31 cellular contexts compared by ENCODE assay signal in genomic region chr11:75637998-75638397, GRCh38. TPM values are rescaled to one million over a fixed set of nuclear protein-coding genes. Genes with fewer than 3 reads are reported as not detected.
"Had no signal": no experiment of that assay in that cellular context is flagged by ENCODE, and none has a peak within 500 bp of the region (broad histone marks: within the 10 kb centered on the region; RNA-seq: fewer than 3 reads in every experiment).

No MANE protein-coding gene starts in this region.

- DNase-seq: activated CD4-positive, alpha-beta memory T cell treated with anti-CD3 and anti-CD28 coated beads, Interleukin-2, amount 10 ng/mL, durations not matched to agents 7 days and 5 days; activated CD4-positive, alpha-beta T cell treated with anti-CD3 and anti-CD28 coated beads for 1 hour; activated CD4-positive, alpha-beta T cell treated with anti-CD3 and anti-CD28 coated beads for 48 hours; activated CD4-positive, CD25-positive, alpha-beta regulatory T cell; activated CD8-positive, alpha-beta memory T cell treated with anti-CD3 and anti-CD28 coated beads for 24 hours; activated CD8-positive, alpha-beta memory T cell treated with anti-CD3 and anti-CD28 coated beads, Interleukin-2, amount 10 ng/mL, durations not matched to agents 7 days and 5 days; activated CD8-positive, alpha-beta memory T cell treated with anti-CD3 and anti-CD28 coated beads, Interleukin-2, amount 50 U/mL, for 48 hours; activated effector memory CD4-positive, alpha-beta T cell treated with Interleukin-2 at 50 U/mL for 16 hours; activated naive CD4-positive, alpha-beta T cell treated with anti-CD3 and anti-CD28 coated beads, Interleukin-2, amount 10 ng/mL, durations not matched to agents 7 days and 5 days; activated naive CD8-positive, alpha-beta T cell treated with anti-CD3 and anti-CD28 coated beads, Interleukin-2, amount 50 U/mL, for 24 hours; activated T-cell treated with anti-CD3 and anti-CD28 coated beads, Interleukin-2, amount 50 U/mL, for 48 hours; anterior cingulate cortex; Karpas-422; KBM-7; NCI-H1105; NCI-H1417 treated with DMSO at 0.1 percent for 48 hours; NCI-H1930; NCI-H2081 treated with DMSO at 0.1 percent for 48 hours; NCI-H345; NCI-H524 treated with DMSO at 0.1 percent for 48 hours; NCI-H748 treated with DMSO at 0.1 percent for 48 hours; NK-92 treated with Interleukin-12 subunit alpha and Interleukin-12 subunit beta, amount 100 ng/mL, for 24 hours; PC-9; Right ventricle myocardium superior; T-helper 1 cell; T1000; WERI-Rb-1 had no signal

- H2AFZ ChIP-seq: PC-9 had no signal

- H3K4me3 Mint-ChIP-seq: activated CD4-positive, alpha-beta memory T cell treated with anti-CD3 and anti-CD28 coated beads, Interleukin-2, amount 10 ng/mL, durations not matched to agents 7 days and 5 days; activated CD8-positive, alpha-beta memory T cell treated with anti-CD3 and anti-CD28 coated beads, Interleukin-2, amount 10 ng/mL, durations not matched to agents 7 days and 5 days; activated naive CD4-positive, alpha-beta T cell treated with anti-CD3 and anti-CD28 coated beads, Interleukin-2, amount 10 ng/mL, durations not matched to agents 7 days and 5 days; activated naive CD8-positive, alpha-beta T cell; activated naive CD8-positive, alpha-beta T cell treated with anti-CD3 and anti-CD28 coated beads, Interleukin-2, amount 50 U/mL, for 24 hours; central memory CD8-positive, alpha-beta T cell had no signal

- H3K9me3 Mint-ChIP-seq: activated CD4-positive, alpha-beta memory T cell treated with anti-CD3 and anti-CD28 coated beads, Interleukin-2, amount 10 ng/mL, durations not matched to agents 7 days and 5 days; activated naive CD4-positive, alpha-beta T cell treated with anti-CD3 and anti-CD28 coated beads, Interleukin-2, amount 10 ng/mL, durations not matched to agents 7 days and 5 days; activated naive CD8-positive, alpha-beta T cell treated with anti-CD3 and anti-CD28 coated beads, Interleukin-2, amount 50 U/mL, for 24 hours; central memory CD8-positive, alpha-beta T cell had no signal

- H3K36me3 Mint-ChIP-seq: activated CD8-positive, alpha-beta memory T cell treated with anti-CD3 and anti-CD28 coated beads, Interleukin-2, amount 10 ng/mL, durations not matched to agents 7 days and 5 days; activated naive CD4-positive, alpha-beta T cell treated with anti-CD3 and anti-CD28 coated beads, Interleukin-2, amount 10 ng/mL, durations not matched to agents 7 days and 5 days; activated naive CD8-positive, alpha-beta T cell had no signal

- H3K4me1 Mint-ChIP-seq: activated CD4-positive, alpha-beta memory T cell treated with anti-CD3 and anti-CD28 coated beads, Interleukin-2, amount 10 ng/mL, durations not matched to agents 7 days and 5 days; activated CD8-positive, alpha-beta memory T cell treated with anti-CD3 and anti-CD28 coated beads, Interleukin-2, amount 10 ng/mL, durations not matched to agents 7 days and 5 days; activated naive CD4-positive, alpha-beta T cell treated with anti-CD3 and anti-CD28 coated beads, Interleukin-2, amount 10 ng/mL, durations not matched to agents 7 days and 5 days; activated naive CD8-positive, alpha-beta T cell treated with anti-CD3 and anti-CD28 coated beads, Interleukin-2, amount 50 U/mL, for 24 hours; central memory CD8-positive, alpha-beta T cell had no signal

- H3K4me2 ChIP-seq: PC-9 had no signal

- ATAC-seq: activated CD8-positive, alpha-beta memory T cell treated with anti-CD3 and anti-CD28 coated beads, Interleukin-2, amount 10 ng/mL, durations not matched to agents 7 days and 5 days; activated naive CD8-positive, alpha-beta T cell treated with anti-CD3 and anti-CD28 coated beads, Interleukin-2, amount 50 U/mL, for 24 hours had no signal

- H3K27ac ChIP-seq: cardiac muscle cell, PC-9 had no signal

- H3K27me3 ChIP-seq: cardiac muscle cell had no signal

- H3K36me3 ChIP-seq: cardiac muscle cell, WERI-Rb-1 had no signal

- H3K27ac Mint-ChIP-seq: activated CD4-positive, alpha-beta memory T cell treated with anti-CD3 and anti-CD28 coated beads, Interleukin-2, amount 10 ng/mL, durations not matched to agents 7 days and 5 days; activated CD8-positive, alpha-beta memory T cell treated with anti-CD3 and anti-CD28 coated beads, Interleukin-2, amount 10 ng/mL, durations not matched to agents 7 days and 5 days; activated naive CD4-positive, alpha-beta T cell treated with anti-CD3 and anti-CD28 coated beads, Interleukin-2, amount 10 ng/mL, durations not matched to agents 7 days and 5 days; activated naive CD8-positive, alpha-beta T cell; activated naive CD8-positive, alpha-beta T cell treated with anti-CD3 and anti-CD28 coated beads, Interleukin-2, amount 50 U/mL, for 24 hours had no signal

- H3K4me3 ChIP-seq: cardiac muscle cell, PC-9 had no signal

RNA-seq across cellular contexts. Expression of gene MAP6, which starts 30.8 kb away (rescaled TPM):
- total RNA-seq: MCF 10A, PC-9 had no signal
